Comparison of ENCODE assay signal across 9 cellular contexts in the genomic region with DNA sequence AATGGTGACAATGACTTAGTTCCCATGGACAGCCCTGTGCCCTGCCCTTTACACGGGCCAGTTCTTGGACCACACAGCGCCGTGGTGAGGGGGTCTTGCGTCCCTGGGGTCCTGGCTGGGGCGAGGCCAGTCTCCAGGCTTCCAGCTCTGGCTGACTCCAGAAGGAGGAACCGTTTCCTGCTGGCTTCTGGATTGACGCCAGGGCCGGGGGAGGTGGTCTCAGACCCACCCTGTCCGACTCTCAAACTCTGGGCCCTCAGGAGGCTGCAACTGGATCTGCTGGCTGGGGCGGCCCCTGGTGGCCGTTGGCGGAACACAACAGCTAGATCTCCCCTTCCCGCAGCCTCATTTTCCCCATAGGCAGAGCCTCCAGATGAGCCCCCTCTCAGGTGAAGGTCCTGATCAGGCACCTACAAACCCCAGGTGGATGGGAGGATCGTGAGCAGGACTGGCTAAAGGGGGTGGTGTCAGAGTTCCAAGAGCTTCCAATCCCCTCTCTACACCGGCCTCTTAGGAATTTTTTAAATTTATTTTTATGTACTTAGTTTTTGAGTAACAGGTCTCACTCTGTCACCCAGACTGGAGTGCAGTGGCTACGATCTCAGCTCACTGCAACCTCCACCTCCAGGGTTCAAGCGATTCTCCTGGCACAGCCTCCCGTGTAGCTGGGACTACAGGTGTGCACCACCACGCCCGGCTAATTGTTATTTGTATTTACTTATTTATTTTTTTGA. TPM values are rescaled to one million over a fixed set of nuclear protein-coding genes. Genes with fewer than 3 reads are reported as not detected.
A peak's percentile ranks its signal among the peaks of the same experiment; 100 is the strongest.
DNase-seq lines count a peak whose midpoint lies in the region; ATAC-seq, FAIRE-seq and TF ChIP-seq lines count a peak whose summit lies in the region.
"Had no signal": no experiment of that assay in that cellular context is flagged by ENCODE, and none has a peak within 500 bp of the region (broad histone marks: within the 10 kb centered on the region; RNA-seq: fewer than 3 reads in every experiment).

No MANE protein-coding gene starts in this region.

- H3K79me2 ChIP-seq in endothelial cell of umbilical vein (ENCODE audit: control insufficient read depth, insufficient read depth, low read length), result no peaks in the 10 kb centered on the region

- H3K27ac ChIP-seq in endothelial cell of umbilical vein (ENCODE audit: insufficient read depth, low read depth, low read length), result no peak overlapping the region
- H3K27ac ChIP-seq in thyroid gland, result no peak overlapping the region

- DNase-seq in NCI-H524 (lab: John Stamatoyannopoulos, UW), result peak; percentile 42 to 64
- no peak for DNase-seq in NCI-H524 treated with DMSO at 0.1 percent for 48 hours (lab: John Stamatoyannopoulos, UW)
- DNase-seq in NCI-H2227 treated with DMSO at 0.1 percent for 48 hours (lab: John Stamatoyannopoulos, UW), result peak; percentile 18
- DNase-seq in activated CD4-positive, alpha-beta T cell treated with anti-CD3 and anti-CD28 coated beads, Interleukin-2, amount 50 U/mL, for 48 hours, result peak; percentile 75 to 76
- DNase-seq in endothelial cell of umbilical vein (ENCODE audit: low read depth, low spot score), result peak; percentile 64
- peak; percentile 53 for DNase-seq in natural killer cell
- DNase-seq in thyroid gland, result peak; percentile 43 to 49
- DNase-seq in NCI-H226, result no peak

- no peaks in the 10 kb centered on the region for H4K20me1 ChIP-seq in endothelial cell of umbilical vein (replicated peaks; ENCODE audit: control insufficient read depth, extremely low read depth, insufficient read depth, low read length)

- CTCF ChIA-PET in endothelial cell of umbilical vein (lab: Charles Lee), result interaction anchor here (0.5 to 8.6 kb wide), 24 partner anchors 10 to 97 kb away, joined by 3 to 180 read pairs (median 7); partner anchors contain the start of genes DDA1, MRPL34, MVB12A and PLVAP

- H3K27me3 Mint-ChIP-seq in natural killer cell (ENCODE audit: low read depth in 2 of 2), result peaks cover 0 to 3% of the 10 kb centered on the region in 2 donors

- no peak for TF ChIP-seq POLR2A in endothelial cell of umbilical vein (IDR thresholded peaks at IDR 0.05; ENCODE audit: low read depth, low read length)
- no peak for TF ChIP-seq POLR2A in thyroid gland (IDR thresholded peaks at IDR 0.05)

- H3K4me3 ChIP-seq in endothelial cell of umbilical vein (replicated peaks in 1 of 3; ENCODE audit: insufficient read depth in 1 of 3, low read depth in 1 of 3, low read length in 3 of 3), result no peak overlapping the region
- H3K4me3 ChIP-seq in thyroid gland (replicated peaks in 1 of 3), result no peak overlapping the region

- H3K4me2 ChIP-seq in endothelial cell of umbilical vein (ENCODE audit: insufficient read depth, low read length), result no peak overlapping the region

- no peaks in the 10 kb centered on the region for H3K36me3 Mint-ChIP-seq in natural killer cell

- POLR2A ChIA-PET in endothelial cell of umbilical vein (lab: Charles Lee), result no interaction called here

- peaks cover 6% of the 10 kb centered on the region in 2 experiments for H3K27me3 ChIP-seq in endothelial cell of umbilical vein (ENCODE audit: control insufficient read depth in 2 of 2, insufficient read depth in 2 of 2, low read length in 2 of 2)
- no peaks in the 10 kb centered on the region for H3K27me3 ChIP-seq in thyroid gland

- H3K36me3 ChIP-seq in endothelial cell of umbilical vein (ENCODE audit: control insufficient read depth in 2 of 2, extremely low read depth in 1 of 2, insufficient read depth in 2 of 2, low read length in 2 of 2) (no peaks in the 10 kb centered on the region), thyroid gland (no peaks in the 10 kb centered on the region)

- BruUV-seq in endothelial cell of umbilical vein (replicated peaks; lab: Mats Ljungman, UMichigan), result no TSS peak

- WGBS in thyroid gland, 2 donors, result 36% methylated on average over 14 to 19 of the region's 20 CpGs

- no peaks in the 10 kb centered on the region for H3K9me3 Mint-ChIP-seq in natural killer cell

- no peak overlapping the region for H3K27ac Mint-ChIP-seq in natural killer cell

- no peaks in the 10 kb centered on the region for H3K9me1 ChIP-seq in endothelial cell of umbilical vein (replicated peaks; ENCODE audit: control insufficient read depth, extremely low read depth, insufficient read depth, low read length)

- peak; percentile 78 for FAIRE-seq in endothelial cell of umbilical vein (lab: Jason Lieb, UNC)
- FAIRE-seq: endometrium had no signal

- peak; percentile 57 to 62 (median 59) for ATAC-seq in natural killer cell

- peaks cover 0 to 6% of the 10 kb centered on the region in 2 donors for H3K4me1 Mint-ChIP-seq in natural killer cell

- intact Hi-C loops in endothelial cell of umbilical vein (cut with micrococcal nuclease) (loop anchor here (1.0 kb wide), 2 partner anchors 40 to 94 kb away; no protein-coding TSS in a partner anchor), natural killer cell (cut with micrococcal nuclease) (loop anchor here (1.0 kb wide), 1 partner anchor 40 kb away; no protein-coding TSS in a partner anchor), thyroid gland (cut with DNase I) (loop anchor here (5.0 kb wide), 2 partner anchors 39 to 94 kb away; no protein-coding TSS in a partner anchor)

- no peak overlapping the region for H3K9ac ChIP-seq in endothelial cell of umbilical vein (replicated peaks; ENCODE audit: extremely low read depth, insufficient read depth, low read length)

- H3K9me3 ChIP-seq in endothelial cell of umbilical vein (replicated peaks; ENCODE audit: control insufficient read depth, insufficient read depth, low read length) (no peaks in the 10 kb centered on the region), thyroid gland (no peaks in the 10 kb centered on the region)

- H3K4me1 ChIP-seq in endothelial cell of umbilical vein (ENCODE audit: control insufficient read depth, extremely low read depth, insufficient read depth, low read length), result peaks cover 20% of the 10 kb centered on the region
- peaks cover 0 to 9% of the 10 kb centered on the region in 2 donors for H3K4me1 ChIP-seq in thyroid gland

- no peak overlapping the region for H3K4me3 Mint-ChIP-seq in natural killer cell

- TF ChIP-seq CTCF in endothelial cell of umbilical vein (IDR thresholded peaks at IDR 0.05; ENCODE audit: extremely low read depth in 1 of 2, insufficient read depth in 1 of 2, low read depth in 1 of 2, low read length in 2 of 2) (peak; percentile 87 to 99), natural killer cell (IDR thresholded peaks at IDR 0.05) (peak; percentile 93), thyroid gland (IDR thresholded peaks at IDR 0.05) (peak; percentile 68 to 91 (median 78))

- peak overlapping the region; percentile 46 for H2AFZ ChIP-seq in endothelial cell of umbilical vein (ENCODE audit: low read depth, low read length)

- dilution Hi-C loops in endothelial cell of umbilical vein (cut with MboI; ENCODE audit: extremely low pct_ligation_motif_present, low sequenced_read_pairs), result no loop called here

RNA-seq across cellular contexts. Expression of gene CCDC194, which starts 8.0 kb away (rescaled TPM):
- not detected in 2 replicates for total RNA-seq in endothelial cell of umbilical vein
- polyA plus RNA-seq in endothelial cell of umbilical vein, result 0.11 and 0.12 TPM in 2 replicates
- polyA plus RNA-seq in endothelial cell of umbilical vein (2011; cell fraction: cytosol; rRNA removed), result 0.11 TPM in 1 of 2 replicates, not detected in the other
- polyA plus RNA-seq in endothelial cell of umbilical vein (2011; cell fraction: nucleus; rRNA removed), result 0.91 and 1.1 TPM in 2 replicates
- polyA plus RNA-seq in endothelial cell of umbilical vein (2012), result 0.34 and 0.36 TPM in 2 replicates
- 0.46 TPM in 1 of 2 replicates, not detected in the other for polyA minus RNA-seq in endothelial cell of umbilical vein
- polyA minus RNA-seq in endothelial cell of umbilical vein (2011; cell fraction: cytosol; rRNA and poly(A)+ RNA removed), result not detected
- polyA minus RNA-seq in endothelial cell of umbilical vein (2011; cell fraction: nucleus; rRNA and poly(A)+ RNA removed), result 0.58 TPM in 1 of 2 replicates, not detected in the other
- total RNA-seq in natural killer cell, result 1 to 10 TPM in 2 of 3 donors, not detected in 1; 2.7 TPM
- not detected for total RNA-seq in thyroid gland

RNA-seq across cellular contexts. Expression of gene PLVAP, which starts 8.9 kb away (rescaled TPM):
- 5.7 and 11.1 TPM in 2 replicates for total RNA-seq in endothelial cell of umbilical vein
- polyA plus RNA-seq in endothelial cell of umbilical vein, result 16.9 and 19.9 TPM in 2 replicates
- polyA plus RNA-seq in endothelial cell of umbilical vein (2011; cell fraction: cytosol; rRNA removed), result 9.7 and 12.9 TPM in 2 replicates
- polyA plus RNA-seq in endothelial cell of umbilical vein (2011; cell fraction: nucleus; rRNA removed), result 5.5 and 6.7 TPM in 2 replicates
- 1.5 and 1.6 TPM in 2 replicates for polyA plus RNA-seq in endothelial cell of umbilical vein (2012)
- polyA minus RNA-seq in endothelial cell of umbilical vein, result 10.7 and 12.5 TPM in 2 replicates
- not detected for polyA minus RNA-seq in endothelial cell of umbilical vein (2011; cell fraction: cytosol; rRNA and poly(A)+ RNA removed)
- 3.4 and 6.1 TPM in 2 replicates for polyA minus RNA-seq in endothelial cell of umbilical vein (2011; cell fraction: nucleus; rRNA and poly(A)+ RNA removed)
- total RNA-seq in natural killer cell, result under 1 TPM in 2 of 3 donors, not detected in 1; 0.33 to 0.53 TPM
- 100 to 1,000 TPM; 103 to 322 (median 174) TPM for total RNA-seq in thyroid gland

RNA-seq across cellular contexts. Expression of gene BST2, which starts 19.4 kb away (rescaled TPM):
- total RNA-seq in endothelial cell of umbilical vein, result 20.7 and 21.2 TPM in 2 replicates
- polyA plus RNA-seq in endothelial cell of umbilical vein, result 145 and 146 TPM in 2 replicates
- polyA plus RNA-seq in endothelial cell of umbilical vein (2011; cell fraction: cytosol; rRNA removed), result 143 and 161 TPM in 2 replicates
- 45.3 and 52.9 TPM in 2 replicates for polyA plus RNA-seq in endothelial cell of umbilical vein (2011; cell fraction: nucleus; rRNA removed)
- polyA plus RNA-seq in endothelial cell of umbilical vein (2012), result 84.7 and 155 TPM in 2 replicates
- 39.7 and 41.2 TPM in 2 replicates for polyA minus RNA-seq in endothelial cell of umbilical vein
- 168 TPM for polyA minus RNA-seq in endothelial cell of umbilical vein (2011; cell fraction: cytosol; rRNA and poly(A)+ RNA removed)
- 5.7 and 13.0 TPM in 2 replicates for polyA minus RNA-seq in endothelial cell of umbilical vein (2011; cell fraction: nucleus; rRNA and poly(A)+ RNA removed)
- total RNA-seq in natural killer cell, result 100 to 1,000 TPM in 2 of 3 donors, 10 to 100 TPM in 1; 84.8 to 106 (median 100) TPM
- 10 to 100 TPM; 14.1 to 83.0 (median 24.7) TPM for total RNA-seq in thyroid gland

RNA-seq across cellular contexts. Expression of gene MVB12A, which starts 33.8 kb away (rescaled TPM):
- total RNA-seq in endothelial cell of umbilical vein (58.1 and 63.3 TPM in 2 replicates), natural killer cell (10 to 100 TPM; 28.4 to 30.1 (median 29.4) TPM), thyroid gland (100 to 1,000 TPM in 1 of 4 donors, 10 to 100 TPM in 3; 51.5 to 146 (median 68.3) TPM)
- polyA plus RNA-seq in endothelial cell of umbilical vein, result 88.8 and 109 TPM in 2 replicates
- polyA plus RNA-seq in endothelial cell of umbilical vein (2011; cell fraction: cytosol; rRNA removed), result 46.9 and 68.5 TPM in 2 replicates
- 55.0 and 67.6 TPM in 2 replicates for polyA plus RNA-seq in endothelial cell of umbilical vein (2011; cell fraction: nucleus; rRNA removed)
- polyA plus RNA-seq in endothelial cell of umbilical vein (2012), result 29.3 and 44.5 TPM in 2 replicates
- polyA minus RNA-seq in endothelial cell of umbilical vein, result 25.8 and 26.0 TPM in 2 replicates
- polyA minus RNA-seq in endothelial cell of umbilical vein (2011; cell fraction: cytosol; rRNA and poly(A)+ RNA removed), result 34.8 TPM
- polyA minus RNA-seq in endothelial cell of umbilical vein (2011; cell fraction: nucleus; rRNA and poly(A)+ RNA removed), result 15.8 and 20.5 TPM in 2 replicates

RNA-seq across cellular contexts. Expression of gene GTPBP3, which starts 48.7 kb away (rescaled TPM):
- total RNA-seq in endothelial cell of umbilical vein (28.1 and 34.7 TPM in 2 replicates), natural killer cell (10 to 100 TPM; 21.6 to 33.0 (median 27.7) TPM), thyroid gland (10 to 100 TPM; 17.7 to 21.8 (median 19.6) TPM)
- polyA plus RNA-seq in endothelial cell of umbilical vein, result 12.7 and 15.4 TPM in 2 replicates
- polyA plus RNA-seq in endothelial cell of umbilical vein (2011; cell fraction: cytosol; rRNA removed), result 8.9 and 10.7 TPM in 2 replicates
- 36.9 and 38.8 TPM in 2 replicates for polyA plus RNA-seq in endothelial cell of umbilical vein (2011; cell fraction: nucleus; rRNA removed)
- polyA plus RNA-seq in endothelial cell of umbilical vein (2012), result 11.6 and 12.1 TPM in 2 replicates
- 6.9 and 7.3 TPM in 2 replicates for polyA minus RNA-seq in endothelial cell of umbilical vein
- polyA minus RNA-seq in endothelial cell of umbilical vein (2011; cell fraction: cytosol; rRNA and poly(A)+ RNA removed), result 40.6 TPM
- polyA minus RNA-seq in endothelial cell of umbilical vein (2011; cell fraction: nucleus; rRNA and poly(A)+ RNA removed), result 10.6 and 18.5 TPM in 2 replicates

Comparison
In these comparisons a context has a peak if more than half of its experiments do, and no peak if none do; other contexts are left out.
1. DNase-seq: peak in NCI-H524 (2 of 2), NCI-H2227 treated with DMSO at 0.1 percent for 48 hours (single experiment), activated CD4-positive, alpha-beta T cell treated with anti-CD3 and anti-CD28 coated beads, Interleukin-2, amount 50 U/mL, for 48 hours (2 of 2), endothelial cell of umbilical vein (single experiment), natural killer cell (single experiment) and thyroid gland (2 of 2); none in NCI-H524 treated with DMSO at 0.1 percent for 48 hours (single experiment) and NCI-H226 (single experiment).
2. Peak in every context shown above with its lines, with median percentiles within 50 percentile points of each other: CTCF ChIP-seq.